Comparison of ENCODE assay signal across 22 cellular contexts in genomic region chr3:50044976-50045375, GRCh38. TPM values are rescaled to one million over a fixed set of nuclear protein-coding genes. Genes with fewer than 3 reads are reported as not detected.
DNase-seq lines count a peak whose midpoint lies in the region; ATAC-seq and TF ChIP-seq lines count a peak whose summit lies in the region.
"Had no signal": no experiment of that assay in that cellular context is flagged by ENCODE, and none has a peak within 500 bp of the region (broad histone marks: within the 10 kb centered on the region; RNA-seq: fewer than 3 reads in every experiment).

No MANE protein-coding gene starts in this region.

- no peak overlapping the region for H3K27ac ChIP-seq in CD8-positive, alpha-beta T cell (ENCODE audit: low read depth, low read length)
- no peak overlapping the region for H3K27ac ChIP-seq in Panc1 (ENCODE audit: low read length)
- H3K27ac ChIP-seq: A549; BLaER1 treated with 17β-estradiol and CSF1 and Interleukin-3, amounts not matched to agents 10 nM and 100 nM; GM23248 had no signal

- peaks cover 14% of the 10 kb centered on the region for H3K36me3 ChIP-seq in CD8-positive, alpha-beta T cell (ENCODE audit: insufficient read depth, low read length)
- no peaks in the 10 kb centered on the region for H3K36me3 ChIP-seq in Panc1 (ENCODE audit: control insufficient read depth, insufficient read depth, low read length)

- H3K4me1 ChIP-seq in CD8-positive, alpha-beta T cell (ENCODE audit: insufficient read depth, low read length), result no peaks in the 10 kb centered on the region
- no peaks in the 10 kb centered on the region for H3K4me1 ChIP-seq in Panc1 (ENCODE audit: control insufficient read depth, insufficient read depth, low read length)

- POLR2A ChIA-PET in CD8-positive, alpha-beta T cell (lab: Charles Lee), result no interaction called here
- POLR2A ChIA-PET in Panc1 (lab: Charles Lee), result no interaction called here

- H3K4me3 ChIP-seq in CD8-positive, alpha-beta T cell (ENCODE audit: low read depth, low read length), result no peak overlapping the region
- H3K4me3 ChIP-seq in Panc1 (ENCODE audit: low read depth in 2 of 2, low read length in 2 of 2), result no peak overlapping the region
- H3K4me3 ChIP-seq: A549; BLaER1 treated with 17β-estradiol and CSF1 and Interleukin-3, amounts not matched to agents 10 nM and 100 nM; GM23248; HAP-1 had no signal

- CTCF ChIA-PET in activated naive CD4-positive, alpha-beta T cell treated with anti-CD3 and anti-CD28 coated beads for 36 hours (lab: Charles Lee), result no interaction called here
- CTCF ChIA-PET in CD8-positive, alpha-beta T cell (lab: Charles Lee), result no interaction called here
- CTCF ChIA-PET in Panc1 (lab: Charles Lee), result no interaction called here

- H3K4me1 Mint-ChIP-seq in activated naive CD4-positive, alpha-beta T cell treated with anti-CD3 and anti-CD28 coated beads for 36 hours (ENCODE audit: low read depth), result peaks cover 12% of the 10 kb centered on the region
- H3K4me1 Mint-ChIP-seq in CD8-positive, alpha-beta T cell (ENCODE audit: low read depth), result peaks cover 13% of the 10 kb centered on the region
- no peaks in the 10 kb centered on the region for H3K4me1 Mint-ChIP-seq in stimulated activated effector memory CD8-positive, alpha-beta T cell treated with anti-CD3 and anti-CD28 coated beads, Interleukin-12 subunit alpha, Interleukin-12 subunit beta, amount 100 ng/mL, for 72 hours

- no peaks in the 10 kb centered on the region for H3K27me3 ChIP-seq in CD8-positive, alpha-beta T cell (ENCODE audit: insufficient read depth, low read length)
- no peaks in the 10 kb centered on the region for H3K27me3 ChIP-seq in Panc1 (ENCODE audit: control insufficient read depth, insufficient read depth, low read length)
- H3K27me3 ChIP-seq: BLaER1 treated with 17β-estradiol and CSF1 and Interleukin-3, amounts not matched to agents 10 nM and 100 nM had no signal

- H3K9me3 Mint-ChIP-seq in activated naive CD4-positive, alpha-beta T cell treated with anti-CD3 and anti-CD28 coated beads for 36 hours, result no peaks in the 10 kb centered on the region
- no peaks in the 10 kb centered on the region for H3K9me3 Mint-ChIP-seq in CD8-positive, alpha-beta T cell
- no peaks in the 10 kb centered on the region for H3K9me3 Mint-ChIP-seq in stimulated activated effector memory CD8-positive, alpha-beta T cell treated with anti-CD3 and anti-CD28 coated beads, Interleukin-12 subunit alpha, Interleukin-12 subunit beta, amount 100 ng/mL, for 72 hours
- H3K9me3 Mint-ChIP-seq: CD4-positive, alpha-beta memory T cell; HFFc6 had no signal

- no peak for ATAC-seq in CD8-positive, alpha-beta T cell
- no peak for ATAC-seq in Panc1
- ATAC-seq in stimulated activated effector memory CD8-positive, alpha-beta T cell treated with anti-CD3 and anti-CD28 coated beads, Interleukin-12 subunit alpha, Interleukin-12 subunit beta, amount 100 ng/mL, for 72 hours, result no peak
- ATAC-seq: A549 had no signal

- H3K27ac Mint-ChIP-seq in activated naive CD4-positive, alpha-beta T cell treated with anti-CD3 and anti-CD28 coated beads for 36 hours, result peak overlapping the region; percentile 14
- H3K27ac Mint-ChIP-seq in CD8-positive, alpha-beta T cell, result peak overlapping the region; percentile 13
- H3K27ac Mint-ChIP-seq in stimulated activated effector memory CD8-positive, alpha-beta T cell treated with anti-CD3 and anti-CD28 coated beads, Interleukin-12 subunit alpha, Interleukin-12 subunit beta, amount 100 ng/mL, for 72 hours, result peak overlapping the region; percentile 65
- H3K27ac Mint-ChIP-seq: HFFc6 had no signal

- in situ Hi-C loops in Panc1 (cut with HindIII; ENCODE audit: low pct_unique_long_range_greater_than_20kb, low sequenced_read_pairs), result no loop called here

- intact Hi-C loops in activated naive CD4-positive, alpha-beta T cell treated with anti-CD3 and anti-CD28 coated beads for 36 hours (cut with micrococcal nuclease), result no loop called here
- intact Hi-C loops in CD8-positive, alpha-beta T cell (cut with DNase I, micrococcal nuclease), result no loop called here
- intact Hi-C loops in Panc1 (cut with micrococcal nuclease; ENCODE audit: unreplicated experiment), result no loop called here

- no peaks in the 10 kb centered on the region for H3K9me3 ChIP-seq in CD8-positive, alpha-beta T cell (ENCODE audit: low read length)
- no peaks in the 10 kb centered on the region for H3K9me3 ChIP-seq in Panc1 (ENCODE audit: control insufficient read depth, insufficient read depth, low read depth, low read length)
- H3K9me3 ChIP-seq: A549; BLaER1 treated with 17β-estradiol and CSF1 and Interleukin-3, amounts not matched to agents 10 nM and 100 nM; HAP-1; SK-N-SH had no signal

- no peaks in the 10 kb centered on the region for H3K27me3 Mint-ChIP-seq in activated naive CD4-positive, alpha-beta T cell treated with anti-CD3 and anti-CD28 coated beads for 36 hours (ENCODE audit: low read depth)
- H3K27me3 Mint-ChIP-seq in CD8-positive, alpha-beta T cell (ENCODE audit: low read depth), result no peaks in the 10 kb centered on the region
- H3K27me3 Mint-ChIP-seq: CD4-positive, alpha-beta memory T cell had no signal

- no peak overlapping the region for H3K4me3 Mint-ChIP-seq in activated naive CD4-positive, alpha-beta T cell treated with anti-CD3 and anti-CD28 coated beads for 36 hours
- no peak overlapping the region for H3K4me3 Mint-ChIP-seq in CD8-positive, alpha-beta T cell
- H3K4me3 Mint-ChIP-seq in stimulated activated effector memory CD8-positive, alpha-beta T cell treated with anti-CD3 and anti-CD28 coated beads, Interleukin-12 subunit alpha, Interleukin-12 subunit beta, amount 100 ng/mL, for 72 hours, result no peak overlapping the region
- H3K4me3 Mint-ChIP-seq: CD4-positive, alpha-beta memory T cell; HFFc6 had no signal

- no peak for TF ChIP-seq CTCF in CD8-positive, alpha-beta T cell (IDR thresholded peaks at IDR 0.05)
- no peak for TF ChIP-seq CTCF in Panc1 (IDR thresholded peaks at IDR 0.05)

- peaks cover 3% of the 10 kb centered on the region for H3K36me3 Mint-ChIP-seq in activated naive CD4-positive, alpha-beta T cell treated with anti-CD3 and anti-CD28 coated beads for 36 hours (ENCODE audit: low read depth)
- peaks cover 58% of the 10 kb centered on the region for H3K36me3 Mint-ChIP-seq in CD8-positive, alpha-beta T cell
- peaks cover 34% of the 10 kb centered on the region for H3K36me3 Mint-ChIP-seq in stimulated activated effector memory CD8-positive, alpha-beta T cell treated with anti-CD3 and anti-CD28 coated beads, Interleukin-12 subunit alpha, Interleukin-12 subunit beta, amount 100 ng/mL, for 72 hours

- TSS peak; percentile 9 for BruUV-seq in Panc1 (replicated peaks; lab: Mats Ljungman, UMichigan)

- peak; percentile 20 for DNase-seq in activated naive CD4-positive, alpha-beta T cell treated with anti-CD3 and anti-CD28 coated beads for 36 hours
- no peak for DNase-seq in activated naive CD4-positive, alpha-beta T cell (lab: John Stamatoyannopoulos, UW)
- no peak for DNase-seq in CD8-positive, alpha-beta T cell
- DNase-seq in Panc1 (ENCODE audit: low read depth, low spot score) (no peak), COLO668 (lab: John Stamatoyannopoulos, UW; ENCODE audit: unreplicated experiment) (no peak), DMS114 treated with DMSO at 0.1 percent for 48 hours (lab: John Stamatoyannopoulos, UW; ENCODE audit: unreplicated experiment) (no peak)
- DNase-seq in stimulated activated effector memory CD8-positive, alpha-beta T cell treated with anti-CD3 and anti-CD28 coated beads, Interleukin-12 subunit alpha, Interleukin-12 subunit beta, amount 100 ng/mL, for 72 hours (ENCODE audit: low spot score in 2 of 2), result no peak
- DNase-seq: AML-193; Calu3; CD4-positive, alpha-beta memory T cell; GM23248; HFFc6; KBM-7; MM.1S; NCI-H2029; NCI-H446; NCI-H524 treated with DMSO at 0.1 percent for 48 hours; NCI-H774; SK-N-SH had no signal

RNA-seq across cellular contexts. Expression of gene RBM5, which starts 43.7 kb away (rescaled TPM):
- total RNA-seq in activated naive CD4-positive, alpha-beta T cell treated with anti-CD3 and anti-CD28 coated beads for 36 hours, result 100 to 1,000 TPM; 124 to 129 TPM
- total RNA-seq in CD8-positive, alpha-beta T cell, result 100 to 1,000 TPM; 376 to 409 TPM
- total RNA-seq in Panc1 (2021; ENCODE audit: unreplicated experiment), result 86.6 TPM
- 87.8 TPM for polyA plus RNA-seq in Panc1 (2012; ENCODE audit: insufficient read length)

Comparison
In these comparisons a context has a peak if more than half of its experiments do, and no peak if none do; other contexts are left out.
1. H3K27ac Mint-ChIP-seq: peak in every context shown above with its lines; median percentile 65 in stimulated activated effector memory CD8-positive, alpha-beta T cell treated with anti-CD3 and anti-CD28 coated beads, Interleukin-12 subunit alpha, Interleukin-12 subunit beta, amount 100 ng/mL, for 72 hours; 14 in activated naive CD4-positive, alpha-beta T cell treated with anti-CD3 and anti-CD28 coated beads for 36 hours; 13 in CD8-positive, alpha-beta T cell.